In the genomic region with DNA sequence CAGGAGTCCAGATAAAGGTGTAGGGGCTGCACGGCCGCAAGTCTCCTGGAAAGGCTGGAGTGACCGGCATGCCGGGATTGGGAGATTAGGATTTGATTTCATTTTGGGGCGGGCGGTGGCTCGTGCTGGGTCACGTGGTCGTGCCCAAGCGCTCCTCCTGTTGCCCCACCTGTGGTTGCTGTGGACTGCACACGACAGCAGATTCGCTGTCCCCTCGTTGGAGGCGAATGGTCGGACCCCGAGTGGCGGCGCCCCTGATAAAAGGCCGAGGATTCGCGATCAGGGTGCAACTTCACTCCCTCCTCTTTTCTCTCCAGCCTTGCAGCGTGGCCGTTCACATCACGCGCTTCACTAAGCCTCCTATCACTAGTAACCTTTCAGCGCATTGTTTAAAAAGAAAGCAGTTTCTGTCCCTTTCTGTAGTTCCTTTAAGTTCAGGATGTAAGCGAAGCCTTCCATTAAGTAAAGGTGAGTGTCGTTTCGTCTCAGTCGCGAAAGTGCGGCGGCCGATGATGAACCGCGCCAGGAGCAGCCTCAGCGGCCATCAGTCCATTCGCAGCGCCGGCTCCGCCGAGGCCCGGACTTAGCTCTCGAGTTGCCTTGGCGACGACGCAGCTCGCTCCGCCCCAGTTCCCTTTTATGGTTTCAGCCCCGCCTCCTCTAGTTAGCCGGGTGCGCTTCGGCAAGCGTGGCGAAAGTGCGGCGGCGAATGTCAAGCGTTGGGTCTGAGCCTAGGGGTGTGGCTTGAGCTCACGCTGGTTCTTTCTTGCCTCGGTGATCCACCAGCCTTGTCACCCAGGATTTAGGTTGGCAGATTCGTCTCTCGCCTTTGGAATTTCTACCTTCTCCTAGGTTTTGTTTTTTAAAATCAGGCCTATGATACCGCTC, we compare ENCODE assay signal across 8 cellular contexts. TPM values are rescaled to one million over a fixed set of nuclear protein-coding genes. Genes with fewer than 3 reads are reported as not detected.
DNase-seq lines count a peak whose midpoint lies in the region; ATAC-seq, FAIRE-seq and TF ChIP-seq lines count a peak whose summit lies in the region.

No MANE protein-coding gene starts in this region.

- no peaks in the 10 kb centered on the region for H3K27me3 Mint-ChIP-seq in mesothelial cell of epicardium (ENCODE audit: low read depth)

- H3K4me1 ChIP-seq in endothelial cell of umbilical vein (ENCODE audit: control insufficient read depth, extremely low read depth, insufficient read depth, low read length), result peaks cover 13% of the 10 kb centered on the region

- BruUV-seq in endothelial cell of umbilical vein (replicated peaks; lab: Mats Ljungman, UMichigan), result no TSS peak

- peak overlapping the region; percentile 69 for H3K4me2 ChIP-seq in endothelial cell of umbilical vein (ENCODE audit: insufficient read depth, low read length)

- no peaks in the 10 kb centered on the region for H4K20me1 ChIP-seq in endothelial cell of umbilical vein (replicated peaks; ENCODE audit: control insufficient read depth, extremely low read depth, insufficient read depth, low read length)

- peak overlapping the region; percentile 29 to 77 (median 76) for H3K4me3 ChIP-seq in endothelial cell of umbilical vein (replicated peaks in 1 of 3; ENCODE audit: insufficient read depth in 1 of 3, low read depth in 1 of 3, low read length in 3 of 3)

- POLR2A ChIA-PET in endothelial cell of umbilical vein (lab: Charles Lee), result interaction anchor here (0.6 to 0.7 kb wide), 2 partner anchors 283 to 624 kb away, joined by 3 to 4 read pairs; a partner anchor contains a TSS

- peaks cover 0 to 6% of the 10 kb centered on the region in 2 experiments for H3K36me3 ChIP-seq in endothelial cell of umbilical vein (ENCODE audit: control insufficient read depth in 2 of 2, extremely low read depth in 1 of 2, insufficient read depth in 2 of 2, low read length in 2 of 2)

- peak overlapping the region; percentile 52 for H3K27ac ChIP-seq in endothelial cell of umbilical vein (ENCODE audit: insufficient read depth, low read depth, low read length)

- H3K9ac ChIP-seq in endothelial cell of umbilical vein (replicated peaks; ENCODE audit: extremely low read depth, insufficient read depth, low read length), result peak overlapping the region; percentile 88

- peak; percentile 100 for FAIRE-seq in endothelial cell of umbilical vein (lab: Jason Lieb, UNC)

- peak; percentile 68 for ATAC-seq in GM19351 (IDR thresholded peaks at IDR 0.05; ENCODE audit: unreplicated experiment)
- peak; percentile 56 for ATAC-seq in HG03521 (IDR thresholded peaks at IDR 0.05; ENCODE audit: unreplicated experiment)

- H3K4me1 Mint-ChIP-seq in mesothelial cell of epicardium, result peaks cover 30% of the 10 kb centered on the region

- dilution Hi-C loops in endothelial cell of umbilical vein (cut with MboI; ENCODE audit: extremely low pct_ligation_motif_present, low sequenced_read_pairs), result no loop called here

- H3K27ac Mint-ChIP-seq in mesothelial cell of epicardium, result peak overlapping the region; percentile 99

- no peaks in the 10 kb centered on the region for H3K9me1 ChIP-seq in endothelial cell of umbilical vein (replicated peaks; ENCODE audit: control insufficient read depth, extremely low read depth, insufficient read depth, low read length)

- peak; percentile 93 for TF ChIP-seq POLR2A in endothelial cell of umbilical vein (IDR thresholded peaks at IDR 0.05; ENCODE audit: low read depth, low read length)

- CTCF ChIA-PET in endothelial cell of umbilical vein (lab: Charles Lee), result interaction anchor here (0.7 to 3.8 kb wide), 11 partner anchors 11 to 278 kb away, joined by 3 to 21 read pairs (median 6); a partner anchor contains a TSS

- DNase-seq in C1 segment of cervical spinal cord (lab: John Stamatoyannopoulos, UW), result peak; percentile 68 to 98 (median 96)
- peak; percentile 96 for DNase-seq in NOMO-1 treated with dmso at 0.1 percent for 144 hours (lab: John Stamatoyannopoulos, UW; ENCODE audit: unreplicated experiment)
- DNase-seq in activated T-cell treated with anti-CD3 and anti-CD28 coated beads for 24 hours (ENCODE audit: low read depth), result peak; percentile 96
- peak; percentile 99 for DNase-seq in endothelial cell of umbilical vein (ENCODE audit: low read depth, low spot score)
- DNase-seq in mesothelial cell of epicardium (ENCODE audit: low spot score in 2 of 2, unreplicated experiment in 2 of 2), result peak; percentile 95 to 99
- peak; percentile 91 for DNase-seq in stimulated activated CD8-positive, alpha-beta memory T cell treated with anti-CD3 and anti-CD28 coated beads, Interleukin-15, amount 100 ng/mL, for 24 hours (ENCODE audit: low read depth)

- no peaks in the 10 kb centered on the region for H3K9me3 Mint-ChIP-seq in mesothelial cell of epicardium

- TF ChIP-seq CTCF in endothelial cell of umbilical vein (IDR thresholded peaks at IDR 0.05; ENCODE audit: extremely low read depth in 1 of 2, insufficient read depth in 1 of 2, low read depth in 1 of 2, low read length in 2 of 2) (no peak), mesothelial cell of epicardium (IDR thresholded peaks at IDR 0.05; ENCODE audit: unreplicated experiment) (no peak)

- peak overlapping the region; percentile 43 for H2AFZ ChIP-seq in endothelial cell of umbilical vein (ENCODE audit: low read depth, low read length)

- no peaks in the 10 kb centered on the region for H3K9me3 ChIP-seq in endothelial cell of umbilical vein (replicated peaks; ENCODE audit: control insufficient read depth, insufficient read depth, low read length)

- H3K36me3 Mint-ChIP-seq in mesothelial cell of epicardium, result peaks cover 10% of the 10 kb centered on the region

- intact Hi-C loops in endothelial cell of umbilical vein (cut with micrococcal nuclease), result loop anchor here (1.0 to 5.0 kb wide), 3 partner anchors 12 to 156 kb away; a partner anchor contains a TSS

- H3K27me3 ChIP-seq in endothelial cell of umbilical vein (ENCODE audit: control insufficient read depth in 2 of 2, insufficient read depth in 2 of 2, low read length in 2 of 2), result no peaks in the 10 kb centered on the region

- H3K79me2 ChIP-seq in endothelial cell of umbilical vein (ENCODE audit: control insufficient read depth, insufficient read depth, low read length), result peaks cover 35% of the 10 kb centered on the region

- peak overlapping the region; percentile 81 for H3K4me3 Mint-ChIP-seq in mesothelial cell of epicardium

TF ChIP-seq in endothelial cell of umbilical vein, 7 proteins besides CTCF, POLR2A, EP300 and RAD21 (continues in another document):
- peak; percentile 84 for TF ChIP-seq POLR2AphosphoS5 (IDR thresholded peaks at IDR 0.05; ENCODE audit: insufficient read depth, low read depth, low read length)
- TF ChIP-seq JUN (IDR thresholded peaks at IDR 0.05; ENCODE audit: borderline replicate concordance, insufficient read depth, insufficient read length, low read depth), result no peak
- TF ChIP-seq EZH2 (IDR thresholded peaks at IDR 0.05; ENCODE audit: borderline replicate concordance, low read depth, low read length, severe bottlenecking), result no peak
- TF ChIP-seq, protein P1, sequence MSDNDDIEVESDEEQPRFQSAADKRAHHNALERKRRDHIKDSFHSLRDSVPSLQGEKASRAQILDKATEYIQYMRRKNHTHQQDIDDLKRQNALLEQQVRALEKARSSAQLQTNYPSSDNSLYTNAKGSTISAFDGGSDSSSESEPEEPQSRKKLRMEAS (IDR thresholded peaks at IDR 0.05; ENCODE audit: insufficient read depth, insufficient read length), result peak; percentile 71

RNA-seq across cellular contexts. Expression of a gene that starts 1.7 kb away (rescaled TPM):
- total RNA-seq in endothelial cell of umbilical vein (27.1 and 28.5 TPM in 2 replicates), mesothelial cell of epicardium (36.2 to 40.7 TPM (median 38.9 TPM) in 3 replicates)
- polyA plus RNA-seq in endothelial cell of umbilical vein, result 16.2 and 18.6 TPM in 2 replicates
- polyA plus RNA-seq in endothelial cell of umbilical vein (2011; cell fraction: cytosol; rRNA removed), result 12.6 and 17.7 TPM in 2 replicates
- polyA plus RNA-seq in endothelial cell of umbilical vein (2011; cell fraction: nucleus; rRNA removed), result 35.2 and 40.6 TPM in 2 replicates
- polyA plus RNA-seq in endothelial cell of umbilical vein (2012), result 15.2 and 20.4 TPM in 2 replicates
- polyA minus RNA-seq in endothelial cell of umbilical vein, result 10.0 and 10.5 TPM in 2 replicates
- polyA minus RNA-seq in endothelial cell of umbilical vein (2011; cell fraction: cytosol; rRNA and poly(A)+ RNA removed), result 12.6 TPM
- 11.8 and 14.1 TPM in 2 replicates for polyA minus RNA-seq in endothelial cell of umbilical vein (2011; cell fraction: nucleus; rRNA and poly(A)+ RNA removed)

RNA-seq across cellular contexts. Expression of a gene that starts 12.2 kb away (rescaled TPM):
- 30.3 and 34.2 TPM in 2 replicates for total RNA-seq in endothelial cell of umbilical vein
- 53.7 and 55.6 TPM in 2 replicates for polyA plus RNA-seq in endothelial cell of umbilical vein
- 35.0 and 46.4 TPM in 2 replicates for polyA plus RNA-seq in endothelial cell of umbilical vein (2011; cell fraction: cytosol; rRNA removed)
- polyA plus RNA-seq in endothelial cell of umbilical vein (2011; cell fraction: nucleus; rRNA removed), result 20.9 and 25.6 TPM in 2 replicates
- 34.5 and 38.7 TPM in 2 replicates for polyA plus RNA-seq in endothelial cell of umbilical vein (2012)
- polyA minus RNA-seq in endothelial cell of umbilical vein, result 9.1 and 10.5 TPM in 2 replicates
- 17.5 TPM for polyA minus RNA-seq in endothelial cell of umbilical vein (2011; cell fraction: cytosol; rRNA and poly(A)+ RNA removed)
- 5.8 and 10.1 TPM in 2 replicates for polyA minus RNA-seq in endothelial cell of umbilical vein (2011; cell fraction: nucleus; rRNA and poly(A)+ RNA removed)
- 24.2 to 27.5 TPM (median 24.4 TPM) in 3 replicates for total RNA-seq in mesothelial cell of epicardium

RNA-seq across cellular contexts. Expression of a gene that starts 15.0 kb away (rescaled TPM):
- total RNA-seq in endothelial cell of umbilical vein (1.8 and 2.1 TPM in 2 replicates), mesothelial cell of epicardium (0.99 to 1.1 TPM (median 1.1 TPM) in 3 replicates)
- polyA plus RNA-seq in endothelial cell of umbilical vein, result 0.35 and 0.46 TPM in 2 replicates
- polyA plus RNA-seq in endothelial cell of umbilical vein (2011; cell fraction: cytosol; rRNA removed), result 0.12 and 0.16 TPM in 2 replicates
- polyA plus RNA-seq in endothelial cell of umbilical vein (2011; cell fraction: nucleus; rRNA removed), result 0.26 and 0.34 TPM in 2 replicates
- polyA plus RNA-seq in endothelial cell of umbilical vein (2012), result 0.94 and 1.3 TPM in 2 replicates
- 0.17 TPM in 1 of 2 replicates, not detected in the other for polyA minus RNA-seq in endothelial cell of umbilical vein
- 3.0 TPM for polyA minus RNA-seq in endothelial cell of umbilical vein (2011; cell fraction: cytosol; rRNA and poly(A)+ RNA removed)
- polyA minus RNA-seq in endothelial cell of umbilical vein (2011; cell fraction: nucleus; rRNA and poly(A)+ RNA removed), result 0.38 TPM in 1 of 2 replicates, not detected in the other

RNA-seq across cellular contexts. Expression of a gene that starts 52.4 kb away (rescaled TPM):
- total RNA-seq in endothelial cell of umbilical vein, result 70.7 and 77.0 TPM in 2 replicates
- 30.5 and 40.7 TPM in 2 replicates for polyA plus RNA-seq in endothelial cell of umbilical vein
- 15.1 and 16.4 TPM in 2 replicates for polyA plus RNA-seq in endothelial cell of umbilical vein (2011; cell fraction: cytosol; rRNA removed)
- polyA plus RNA-seq in endothelial cell of umbilical vein (2011; cell fraction: nucleus; rRNA removed), result 229 and 268 TPM in 2 replicates
- 48.1 and 63.0 TPM in 2 replicates for polyA plus RNA-seq in endothelial cell of umbilical vein (2012)
- polyA minus RNA-seq in endothelial cell of umbilical vein, result 32.1 and 43.6 TPM in 2 replicates
- 6.7 TPM for polyA minus RNA-seq in endothelial cell of umbilical vein (2011; cell fraction: cytosol; rRNA and poly(A)+ RNA removed)
- polyA minus RNA-seq in endothelial cell of umbilical vein (2011; cell fraction: nucleus; rRNA and poly(A)+ RNA removed), result 44.7 and 55.3 TPM in 2 replicates
- total RNA-seq in mesothelial cell of epicardium, result 132 to 133 TPM (median 133 TPM) in 3 replicates

Comparison
In these comparisons a context has a peak if more than half of its experiments do, and no peak if none do; other contexts are left out.
1. Peak in every context shown above with its lines: DNase-seq, ATAC-seq, H3K4me3 ChIP-seq and H3K27ac ChIP-seq.